In the genomic region with DNA sequence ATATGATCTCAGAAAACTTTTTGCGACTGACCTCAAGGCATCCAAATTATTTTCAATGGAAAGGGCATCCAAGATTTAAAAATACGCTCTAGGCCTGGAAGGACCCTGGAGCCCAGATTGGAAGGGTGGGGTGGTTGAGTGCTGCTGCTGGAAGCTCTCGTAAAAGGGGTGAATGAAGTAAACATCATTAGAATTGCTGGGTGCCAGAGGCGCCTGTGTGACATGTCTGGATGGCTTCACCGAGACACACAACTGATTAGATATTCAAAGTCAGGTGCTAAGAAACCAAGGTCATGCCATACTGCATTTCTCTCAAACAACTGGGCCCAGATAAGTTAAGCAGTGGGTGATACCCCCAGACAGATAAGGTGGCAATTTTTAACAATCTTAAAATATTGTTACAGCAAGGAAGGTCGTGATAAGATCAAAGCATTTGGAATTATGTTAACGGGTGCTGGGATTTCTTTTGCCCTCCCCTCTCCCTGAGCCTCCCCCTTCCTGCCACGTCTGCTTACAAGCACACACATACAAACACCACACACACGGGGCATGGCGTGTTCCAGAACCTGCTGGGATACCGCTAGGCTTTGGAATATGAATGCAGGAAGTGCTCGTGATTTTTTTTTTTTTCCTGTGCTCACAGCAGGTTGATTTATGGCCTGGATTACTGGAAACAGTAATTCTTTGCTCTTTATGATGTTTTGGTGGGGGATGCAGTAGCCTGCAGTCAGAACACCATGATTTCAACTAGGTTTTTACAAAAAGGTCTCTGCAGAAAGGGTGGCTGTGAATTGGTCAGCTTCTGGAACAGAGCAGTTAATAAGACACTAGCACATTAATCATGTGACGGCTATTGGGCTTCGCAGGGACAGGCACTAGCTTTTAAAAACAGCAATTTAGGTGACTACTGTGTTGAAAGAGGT, we compare ENCODE assay signal across 1 cellular context.
TF ChIP-seq lines count a peak whose summit lies in the region.

No MANE protein-coding gene starts in this region.

TF ChIP-seq in IMR-90, 13 proteins besides CTCF, POLR2A, EP300 and RAD21:
- TF ChIP-seq RFX5 (IDR thresholded peaks at IDR 0.05; ENCODE audit: low read depth, low read length) (no peak), FOS (IDR thresholded peaks at IDR 0.05; ENCODE audit: low read depth, low read length) (no peak), NFE2L2 (IDR thresholded peaks at IDR 0.05; ENCODE audit: low read depth, low read length) (no peak), ELK1 (IDR thresholded peaks at IDR 0.05; ENCODE audit: borderline replicate concordance, low read depth, low read length) (no peak), MAFK (IDR thresholded peaks at IDR 0.05; ENCODE audit: low read depth, low read length) (no peak), RCOR1 (IDR thresholded peaks at IDR 0.05; ENCODE audit: insufficient replicate concordance, low read length) (no peak), MXI1 (IDR thresholded peaks at IDR 0.05; ENCODE audit: borderline replicate concordance, low read depth, low read length) (no peak), CHD1 (IDR thresholded peaks at IDR 0.05; ENCODE audit: low read depth, low read length) (no peak), CEBPB (IDR thresholded peaks at IDR 0.05; ENCODE audit: low read depth, low read length) (no peak)
- TF ChIP-seq, protein P1, sequence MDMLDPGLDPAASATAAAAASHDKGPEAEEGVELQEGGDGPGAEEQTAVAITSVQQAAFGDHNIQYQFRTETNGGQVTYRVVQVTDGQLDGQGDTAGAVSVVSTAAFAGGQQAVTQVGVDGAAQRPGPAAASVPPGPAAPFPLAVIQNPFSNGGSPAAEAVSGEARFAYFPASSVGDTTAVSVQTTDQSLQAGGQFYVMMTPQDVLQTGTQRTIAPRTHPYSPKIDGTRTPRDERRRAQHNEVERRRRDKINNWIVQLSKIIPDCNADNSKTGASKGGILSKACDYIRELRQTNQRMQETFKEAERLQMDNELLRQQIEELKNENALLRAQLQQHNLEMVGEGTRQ (IDR thresholded peaks at IDR 0.05; ENCODE audit: low read depth, low read length), result no peak
